Comparison of ENCODE assay signal across 8 cellular contexts in genomic region chr5:133967124-133967523, GRCh38. TPM values are rescaled to one million over a fixed set of nuclear protein-coding genes. Genes with fewer than 3 reads are reported as not detected.
DNase-seq lines count a peak whose midpoint lies in the region; ATAC-seq and TF ChIP-seq lines count a peak whose summit lies in the region.

No MANE protein-coding gene starts in this region.

- H3K9ac ChIP-seq in adipocyte (ENCODE audit: low read length) (peak overlapping the region; percentile 99), subcutaneous abdominal adipose tissue (ENCODE audit: low read length in 5 of 5) (peak overlapping the region in 4 of 5 donors; percentile 85 to 100 (median 96))

- H3K9me3 ChIP-seq in adipocyte (ENCODE audit: control insufficient read depth, low read length) (peaks cover 3% of the 10 kb centered on the region), subcutaneous abdominal adipose tissue (ENCODE audit: control insufficient read depth in 5 of 5, low read length in 5 of 5) (peaks cover 0 to 3% (median 0%) of the 10 kb centered on the region in 5 donors)

- no peaks in the 10 kb centered on the region for H3K9me3 Mint-ChIP-seq in activated CD4-positive, alpha-beta T cell treated with anti-CD3 and anti-CD28 coated beads, Interleukin-2, amount 10 ng/mL, durations not matched to agents 24 days and 14 days

- H3K27me3 ChIP-seq in adipocyte (replicated peaks; ENCODE audit: control insufficient read depth, insufficient read depth, low read length) (no peaks in the 10 kb centered on the region), subcutaneous abdominal adipose tissue (ENCODE audit: control insufficient read depth in 5 of 5, insufficient read depth in 4 of 5, low read length in 5 of 5) (no peaks in the 10 kb centered on the region)

- H3K4me3 ChIP-seq in adipocyte (ENCODE audit: low read length) (peak overlapping the region; percentile 97), subcutaneous abdominal adipose tissue (ENCODE audit: low read depth in 1 of 5, low read length in 5 of 5) (peak overlapping the region in 4 of 5 donors; percentile 81 to 98 (median 94))

- no peak for TF ChIP-seq CTCF in GM20000 (IDR thresholded peaks at IDR 0.05; ENCODE audit: extremely low read depth, missing control alignments)

- H3K27ac ChIP-seq in subcutaneous abdominal adipose tissue (ENCODE audit: low read depth, low read length) = peak overlapping the region; percentile 98

- no peak for ATAC-seq in HG03354 (IDR thresholded peaks at IDR 0.05; ENCODE audit: poor library complexity, severe bottlenecking, unreplicated experiment)

- H3K36me3 ChIP-seq in adipocyte (ENCODE audit: control insufficient read depth, insufficient read depth, low read length, severe bottlenecking) = peaks cover 18% of the 10 kb centered on the region
- H3K36me3 ChIP-seq in subcutaneous abdominal adipose tissue (ENCODE audit: control insufficient read depth in 5 of 5, insufficient read depth in 5 of 5, low read length in 5 of 5) = peaks cover 0 to 6% (median 2%) of the 10 kb centered on the region in 5 donors

- peak overlapping the region; percentile 95 for H3K27ac Mint-ChIP-seq in activated CD4-positive, alpha-beta T cell treated with anti-CD3 and anti-CD28 coated beads, Interleukin-2, amount 10 ng/mL, durations not matched to agents 24 days and 14 days

- H3K27me3 Mint-ChIP-seq in activated CD4-positive, alpha-beta T cell treated with anti-CD3 and anti-CD28 coated beads, Interleukin-2, amount 10 ng/mL, durations not matched to agents 24 days and 14 days = no peaks in the 10 kb centered on the region

- peaks cover 48% of the 10 kb centered on the region for H3K36me3 Mint-ChIP-seq in activated CD4-positive, alpha-beta T cell treated with anti-CD3 and anti-CD28 coated beads, Interleukin-2, amount 10 ng/mL, durations not matched to agents 24 days and 14 days (ENCODE audit: low read depth)

- intact Hi-C loops in activated CD4-positive, alpha-beta T cell treated with anti-CD3 and anti-CD28 coated beads, Interleukin-2, amount 10 ng/mL, durations not matched to agents 24 days and 14 days (cut with micrococcal nuclease) = no loop called here

- H3K4me1 ChIP-seq in adipocyte (ENCODE audit: control insufficient read depth, insufficient read depth, low read length) (peaks cover 50% of the 10 kb centered on the region), subcutaneous abdominal adipose tissue (ENCODE audit: control insufficient read depth in 5 of 5, insufficient read depth in 5 of 5, low read length in 5 of 5) (peaks cover 0 to 68% (median 40%) of the 10 kb centered on the region in 5 donors)

- H3K4me3 Mint-ChIP-seq in activated CD4-positive, alpha-beta T cell treated with anti-CD3 and anti-CD28 coated beads, Interleukin-2, amount 10 ng/mL, durations not matched to agents 24 days and 14 days = peak overlapping the region; percentile 98

- H3K4me1 Mint-ChIP-seq in activated CD4-positive, alpha-beta T cell treated with anti-CD3 and anti-CD28 coated beads, Interleukin-2, amount 10 ng/mL, durations not matched to agents 24 days and 14 days = peaks cover 54% of the 10 kb centered on the region

- DNase-seq in activated CD4-positive, alpha-beta T cell treated with anti-CD3 and anti-CD28 coated beads, Interleukin-2, amount 10 ng/mL, durations not matched to agents 24 days and 14 days = no peak
- DNase-seq in activated CD4-positive, alpha-beta T cell treated with anti-CD3 and anti-CD28 coated beads for 4 hours = no peak
- DNase-seq in adipocyte (ENCODE audit: low read depth) (peak; percentile 36), iris pigment epithelial cell (ENCODE audit: low read depth) (peak; percentile 30), GM20000 (ENCODE audit: low spot score) (no peak)
- no peak for DNase-seq in stimulated activated CD4-positive, alpha-beta T cell treated with anti-CD3 and anti-CD28 coated beads, Interleukin-2, amount 100 ng/mL, for 24 hours

RNA-seq across cellular contexts. Expression of gene C5orf15, which starts 1.3 kb away (rescaled TPM):
- total RNA-seq in activated CD4-positive, alpha-beta T cell treated with anti-CD3 and anti-CD28 coated beads, Interleukin-2, amount 10 ng/mL, durations not matched to agents 24 days and 14 days = 41.4 and 45.0 TPM in 2 replicates

RNA-seq across cellular contexts. Expression of gene VDAC1, which starts 37.7 kb away (rescaled TPM):
- 508 and 515 TPM in 2 replicates for total RNA-seq in activated CD4-positive, alpha-beta T cell treated with anti-CD3 and anti-CD28 coated beads, Interleukin-2, amount 10 ng/mL, durations not matched to agents 24 days and 14 days

Comparison
In these comparisons a context has a peak if more than half of its experiments do, and no peak if none do; other contexts are left out.
1. DNase-seq: peak in adipocyte (single experiment) and iris pigment epithelial cell (single experiment); none in activated CD4-positive, alpha-beta T cell treated with anti-CD3 and anti-CD28 coated beads, Interleukin-2, amount 10 ng/mL, durations not matched to agents 24 days and 14 days (single experiment), activated CD4-positive, alpha-beta T cell treated with anti-CD3 and anti-CD28 coated beads for 4 hours (0 of 2), stimulated activated CD4-positive, alpha-beta T cell treated with anti-CD3 and anti-CD28 coated beads, Interleukin-2, amount 100 ng/mL, for 24 hours (0 of 2) and GM20000 (single experiment).